In the genomic region with DNA sequence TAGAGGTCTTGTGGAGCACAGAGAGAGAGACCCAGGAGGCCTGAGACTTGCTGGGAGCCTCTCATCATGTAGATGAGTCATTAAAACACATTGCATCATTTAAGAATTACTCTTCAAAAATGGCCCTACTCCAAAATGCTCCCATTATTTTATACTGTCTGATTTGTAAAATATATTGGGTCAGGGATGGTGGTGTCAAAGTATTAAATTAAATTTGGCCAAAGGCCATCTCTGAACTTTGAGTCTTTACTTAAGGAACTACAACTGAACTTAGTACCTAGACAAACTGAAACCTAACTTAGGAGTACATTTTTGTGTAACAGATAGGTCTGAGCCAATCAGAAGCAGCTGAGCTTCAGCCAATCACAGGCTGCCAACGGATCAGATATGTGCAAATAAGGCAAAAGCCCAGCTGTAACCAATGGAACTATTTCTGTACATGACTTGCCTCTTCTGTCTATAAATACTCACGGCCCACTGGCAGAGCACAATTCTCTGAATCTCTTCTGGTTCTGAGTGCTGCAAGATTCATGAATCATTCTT, we compare ENCODE assay signal across 11 cellular contexts.
DNase-seq lines count a peak whose midpoint lies in the region; TF ChIP-seq lines count a peak whose summit lies in the region.
"Had no signal": no experiment of that assay in that cellular context is flagged by ENCODE, and none has a peak within 500 bp of the region (broad histone marks: within the 10 kb centered on the region; RNA-seq: fewer than 3 reads in every experiment).

No MANE protein-coding gene starts in this region.

- H3K36me3 Mint-ChIP-seq in osteocyte (ENCODE audit: unreplicated experiment) = no peaks in the 10 kb centered on the region
- H3K36me3 Mint-ChIP-seq: activated naive CD4-positive, alpha-beta T cell treated with anti-CD3 and anti-CD28 coated beads, Interleukin-2, amount 50 U/mL, for 24 hours had no signal

- peak; percentile 86 for DNase-seq in ELR (ENCODE audit: low read depth)
- peak; percentile 87 for DNase-seq in M059J (ENCODE audit: low read depth)
- peak; percentile 29 for DNase-seq in dedifferentiated amniotic fluid mesenchymal stem cell (ENCODE audit: extremely low spot score)
- DNase-seq in osteocyte (ENCODE audit: extremely low spot score, unreplicated experiment) = no peak
- DNase-seq in SIG-M5 treated with dmso at 0.1 percent for 504 hours (lab: John Stamatoyannopoulos, UW; ENCODE audit: unreplicated experiment) = no peak
- no peak for DNase-seq in ecto neural progenitor cell (ENCODE audit: low spot score)
- DNase-seq in HuH-7 (ENCODE audit: low spot score) = no peak
- no peak for DNase-seq in GDM1 (lab: John Stamatoyannopoulos, UW)
- DNase-seq: NCI-H2029 treated with DMSO at 0.1 percent for 48 hours, T-helper 9 cell had no signal

- H3K4me1 Mint-ChIP-seq in osteocyte (ENCODE audit: unreplicated experiment) = peaks cover 31% of the 10 kb centered on the region
- H3K4me1 Mint-ChIP-seq: activated naive CD4-positive, alpha-beta T cell treated with anti-CD3 and anti-CD28 coated beads, Interleukin-2, amount 50 U/mL, for 24 hours had no signal

- H3K4me3 Mint-ChIP-seq in osteocyte (ENCODE audit: unreplicated experiment) = no peak overlapping the region
- H3K4me3 Mint-ChIP-seq: activated naive CD4-positive, alpha-beta T cell treated with anti-CD3 and anti-CD28 coated beads, Interleukin-2, amount 50 U/mL, for 24 hours had no signal

- no peak for TF ChIP-seq CTCF in osteocyte (IDR thresholded peaks at IDR 0.05)

- H3K9me3 Mint-ChIP-seq in osteocyte (ENCODE audit: unreplicated experiment) = no peaks in the 10 kb centered on the region

- peak overlapping the region; percentile 18 for H3K27ac Mint-ChIP-seq in osteocyte (ENCODE audit: unreplicated experiment)
- H3K27ac Mint-ChIP-seq: activated naive CD4-positive, alpha-beta T cell treated with anti-CD3 and anti-CD28 coated beads, Interleukin-2, amount 50 U/mL, for 24 hours had no signal

- no peaks in the 10 kb centered on the region for H3K27me3 Mint-ChIP-seq in osteocyte (ENCODE audit: unreplicated experiment)
- H3K27me3 Mint-ChIP-seq: activated naive CD4-positive, alpha-beta T cell treated with anti-CD3 and anti-CD28 coated beads, Interleukin-2, amount 50 U/mL, for 24 hours had no signal

Comparison
In these comparisons a context has a peak if more than half of its experiments do, and no peak if none do; other contexts are left out.
1. DNase-seq: peak in ELR (single experiment), M059J (single experiment) and dedifferentiated amniotic fluid mesenchymal stem cell (single experiment); none in osteocyte (single experiment), SIG-M5 treated with dmso at 0.1 percent for 504 hours (single experiment), ecto neural progenitor cell (single experiment), HuH-7 (single experiment) and GDM1 (single experiment).